ENCODE assay signal across 19 cellular contexts in the genomic region with DNA sequence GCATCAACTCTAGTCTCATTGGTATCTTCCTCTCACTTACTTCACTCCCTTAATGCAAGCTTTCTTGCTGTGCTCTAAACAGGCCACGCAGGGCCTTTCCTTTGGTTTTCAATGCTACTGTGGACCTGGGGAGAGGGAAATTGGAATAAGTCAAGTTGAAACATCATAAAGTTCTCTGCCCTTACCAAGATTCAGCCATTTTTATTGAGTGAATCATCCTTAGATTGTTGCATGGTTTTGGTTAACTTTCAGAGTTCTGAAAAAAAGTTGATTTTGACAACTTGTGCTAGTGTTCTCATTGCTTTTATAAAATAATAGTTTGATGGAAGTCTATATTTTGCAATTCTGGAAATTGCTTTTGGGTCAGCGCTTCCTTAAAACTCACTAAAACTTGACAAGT.
DNase-seq lines count a peak whose midpoint lies in the region; FAIRE-seq and TF ChIP-seq lines count a peak whose summit lies in the region.
"Had no signal": no experiment of that assay in that cellular context is flagged by ENCODE, and none has a peak within 500 bp of the region (broad histone marks: within the 10 kb centered on the region; RNA-seq: fewer than 3 reads in every experiment).

No MANE protein-coding gene starts in this region.

- H3K4me2 ChIP-seq in mammary epithelial cell (ENCODE audit: insufficient read depth, low read depth, low read length): no peak overlapping the region
- no peak overlapping the region for H3K4me2 ChIP-seq in astrocyte (ENCODE audit: low read length)

- 79% methylated on average over 2 of the region's 2 CpGs for WGBS in mammary epithelial cell (ENCODE audit: low coverage, missing lambda C conversion rate)

- no peak for TF ChIP-seq POLR2A in breast epithelium (IDR thresholded peaks at IDR 0.05)

- BruUV-seq in mammary epithelial cell (replicated peaks; lab: Mats Ljungman, UMichigan): no TSS peak

- H3K36me3 ChIP-seq in mammary epithelial cell (ENCODE audit: insufficient read depth, low read length): no peaks in the 10 kb centered on the region
- no peaks in the 10 kb centered on the region for H3K36me3 ChIP-seq in breast epithelium
- no peaks in the 10 kb centered on the region for H3K36me3 ChIP-seq in astrocyte (ENCODE audit: insufficient read depth, low read length)
- H3K36me3 ChIP-seq: HAP-1 had no signal

- dilution Hi-C loops in mammary epithelial cell (cut with HindIII; ENCODE audit: low sequenced_read_pairs): no loop called here

- H2AFZ ChIP-seq in mammary epithelial cell (ENCODE audit: low read depth, low read length) (peak overlapping the region; percentile 32), astrocyte (ENCODE audit: low read depth, low read length) (no peak overlapping the region)

- FAIRE-seq in astrocyte (lab: Jason Lieb, UNC): no peak
- FAIRE-seq: HTR-8/SVneo had no signal

- no peak overlapping the region for H3K27ac Mint-ChIP-seq in astrocyte (ENCODE audit: unreplicated experiment)
- H3K27ac Mint-ChIP-seq: CD4-positive, alpha-beta memory T cell had no signal

- H3K4me3 Mint-ChIP-seq in astrocyte (ENCODE audit: unreplicated experiment): no peak overlapping the region
- H3K4me3 Mint-ChIP-seq: CD4-positive, alpha-beta memory T cell had no signal

- no peak overlapping the region for H3K27ac ChIP-seq in mammary epithelial cell (ENCODE audit: insufficient read depth, low read depth, low read length)
- H3K27ac ChIP-seq in breast epithelium: no peak overlapping the region
- no peak overlapping the region for H3K27ac ChIP-seq in astrocyte (ENCODE audit: low read depth, low read length)
- H3K27ac ChIP-seq: 22Rv1, HL-60 had no signal

- no peak for DNase-seq in mammary epithelial cell
- no peak for DNase-seq in breast epithelium (ENCODE audit: low spot score in 2 of 2)
- DNase-seq in astrocyte (ENCODE audit: low read depth): peak; percentile 43
- peak; percentile 51 for DNase-seq in fibroblast of the aortic adventitia (ENCODE audit: low read depth)
- DNase-seq in activated CD4-positive, alpha-beta T cell treated with anti-CD3 and anti-CD28 coated beads, Interleukin-2, amount 50 U/mL, for 4 hours: no peak
- DNase-seq in activated effector memory CD4-positive, alpha-beta T cell treated with anti-CD3 and anti-CD28 coated beads, Interleukin-2, amount 50 U/mL, for 16 hours: no peak
- no peak for DNase-seq in NCI-H82 treated with DMSO at 0.1 percent for 48 hours (lab: John Stamatoyannopoulos, UW; ENCODE audit: unreplicated experiment)
- DNase-seq in stimulated activated CD4-positive, alpha-beta T cell treated with anti-CD3 and anti-CD28 coated beads, Interleukin-1b, Interleukin-23, amount 100 ng/mL, for 48 hours: no peak
- DNase-seq: Calu3; CD4-positive, alpha-beta memory T cell; DMS53; NCI-H1417 treated with DMSO at 0.1 percent for 48 hours; NCI-H1930; NCI-H2171; NCI-H774 had no signal

- H3K9me3 Mint-ChIP-seq in astrocyte (ENCODE audit: unreplicated experiment): no peaks in the 10 kb centered on the region
- H3K9me3 Mint-ChIP-seq: CD4-positive, alpha-beta memory T cell had no signal

- H3K79me2 ChIP-seq in mammary epithelial cell (ENCODE audit: insufficient read depth, low read length): no peaks in the 10 kb centered on the region
- H3K79me2 ChIP-seq in astrocyte (ENCODE audit: insufficient read depth, low read length): no peaks in the 10 kb centered on the region

- intact Hi-C loops in mammary epithelial cell (cut with micrococcal nuclease): no loop called here
- intact Hi-C loops in breast epithelium (cut with DNase I; ENCODE audit: low total_unique reads): no loop called here

- H4K20me1 ChIP-seq in mammary epithelial cell (ENCODE audit: insufficient read depth, low read length) (no peaks in the 10 kb centered on the region), astrocyte (ENCODE audit: insufficient read depth, low read length) (no peaks in the 10 kb centered on the region)

- in situ Hi-C loops in mammary epithelial cell (cut with MboI; ENCODE audit: low sequenced_read_pairs in 2 of 2): no loop called here

- H3K4me1 ChIP-seq in mammary epithelial cell (ENCODE audit: insufficient read depth, low read length): peaks cover 41% of the 10 kb centered on the region
- no peaks in the 10 kb centered on the region for H3K4me1 ChIP-seq in breast epithelium
- H3K4me1 ChIP-seq in astrocyte (ENCODE audit: insufficient read depth, low read length): peaks cover 3% of the 10 kb centered on the region

- H3K9me3 ChIP-seq in mammary epithelial cell (replicated peaks; ENCODE audit: insufficient read depth, low read length) (no peaks in the 10 kb centered on the region), breast epithelium (no peaks in the 10 kb centered on the region), astrocyte (ENCODE audit: insufficient read depth, low read depth, low read length) (no peaks in the 10 kb centered on the region)
- H3K9me3 ChIP-seq: HAP-1 had no signal

- CTCF ChIA-PET in mammary epithelial cell (lab: Charles Lee; ENCODE audit: low non-redundant PET): no interaction called here

- TF ChIP-seq CTCF in mammary epithelial cell (conservative IDR thresholded peaks at IDR 0.05 in 1 of 2, IDR thresholded peaks at IDR 0.05 in 1 of 2; ENCODE audit: extremely low read depth in 1 of 2, insufficient read depth in 1 of 2, low read depth in 1 of 2, low read length in 2 of 2) (no peak), breast epithelium (IDR thresholded peaks at IDR 0.05) (no peak), astrocyte (IDR thresholded peaks at IDR 0.05; ENCODE audit: insufficient read depth, low read depth, low read length) (no peak), fibroblast of the aortic adventitia (IDR thresholded peaks at IDR 0.05; ENCODE audit: insufficient read depth, low read length) (no peak)

- no peaks in the 10 kb centered on the region for H3K4me1 Mint-ChIP-seq in astrocyte (ENCODE audit: low read depth, unreplicated experiment)

- no peak overlapping the region for H3K4me3 ChIP-seq in mammary epithelial cell (replicated peaks in 1 of 3; ENCODE audit: insufficient read depth in 1 of 3, low read depth in 2 of 3, low read length in 3 of 3)
- H3K4me3 ChIP-seq in breast epithelium: no peak overlapping the region
- no peak overlapping the region for H3K4me3 ChIP-seq in astrocyte (ENCODE audit: insufficient read depth, low read depth, low read length)
- no peak overlapping the region for H3K4me3 ChIP-seq in fibroblast of the aortic adventitia (ENCODE audit: low read depth, low read length)
- H3K4me3 ChIP-seq: HAP-1 had no signal

- H3K27me3 Mint-ChIP-seq in astrocyte (ENCODE audit: low read depth, unreplicated experiment): no peaks in the 10 kb centered on the region

- no peak overlapping the region for H3K9ac ChIP-seq in mammary epithelial cell (ENCODE audit: insufficient read depth, low read length)
- no peak overlapping the region for H3K9ac ChIP-seq in astrocyte (ENCODE audit: low read length)

- H3K27me3 ChIP-seq in mammary epithelial cell (ENCODE audit: insufficient read depth, low read length) (no peaks in the 10 kb centered on the region), breast epithelium (no peaks in the 10 kb centered on the region), astrocyte (ENCODE audit: insufficient read depth, low read length) (no peaks in the 10 kb centered on the region)

- H3K36me3 Mint-ChIP-seq in astrocyte (ENCODE audit: low read depth, unreplicated experiment): no peaks in the 10 kb centered on the region
- H3K36me3 Mint-ChIP-seq: CD4-positive, alpha-beta memory T cell had no signal

Comparison
In these comparisons a context has a peak if more than half of its experiments do, and no peak if none do; other contexts are left out.
1. DNase-seq: peak in astrocyte (single experiment) and fibroblast of the aortic adventitia (single experiment); none in mammary epithelial cell (single experiment), breast epithelium (0 of 2), activated CD4-positive, alpha-beta T cell treated with anti-CD3 and anti-CD28 coated beads, Interleukin-2, amount 50 U/mL, for 4 hours (0 of 2), activated effector memory CD4-positive, alpha-beta T cell treated with anti-CD3 and anti-CD28 coated beads, Interleukin-2, amount 50 U/mL, for 16 hours (single experiment), NCI-H82 treated with DMSO at 0.1 percent for 48 hours (single experiment) and stimulated activated CD4-positive, alpha-beta T cell treated with anti-CD3 and anti-CD28 coated beads, Interleukin-1b, Interleukin-23, amount 100 ng/mL, for 48 hours (single experiment).